Comparison of ENCODE assay signal across 35 cellular contexts in the genomic region with DNA sequence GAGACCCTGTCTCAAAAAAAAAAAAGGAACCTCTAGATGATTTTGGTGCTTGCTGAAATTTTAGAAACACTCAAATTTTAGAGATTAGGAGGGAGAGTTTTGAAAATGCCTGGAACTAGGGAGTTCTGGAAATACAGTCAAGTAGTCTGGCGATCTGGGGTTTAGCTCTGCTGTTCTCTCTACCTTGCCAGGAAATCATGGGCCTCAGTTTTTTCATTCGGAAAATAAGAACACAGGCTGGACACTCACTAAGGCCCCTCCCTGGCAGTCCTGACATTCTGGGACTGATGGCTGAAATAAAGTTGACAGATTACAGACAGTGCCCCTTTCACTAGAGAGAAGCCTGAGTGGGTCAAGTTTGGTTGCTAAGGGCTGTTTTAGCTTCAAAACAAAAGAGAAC. TPM values are rescaled to one million over a fixed set of nuclear protein-coding genes. Genes with fewer than 3 reads are reported as not detected.
"Had no signal": no experiment of that assay in that cellular context is flagged by ENCODE, and none has a peak within 500 bp of the region (broad histone marks: within the 10 kb centered on the region; RNA-seq: fewer than 3 reads in every experiment).

No MANE protein-coding gene starts in this region.

- H3K9me3 ChIP-seq: ascending aorta had no signal

- H3K27ac ChIP-seq: ascending aorta, cardiac muscle cell, VCaP had no signal

- H3K27me3 Mint-ChIP-seq: activated B cell treated with CpG ODN at 0.5 μM for 24 hours; activated CD4-positive, alpha-beta memory T cell treated with anti-CD3 and anti-CD28 coated beads for 36 hours; activated CD4-positive, alpha-beta T cell treated with anti-CD3 and anti-CD28 coated beads, Interleukin-2, amount 10 ng/mL, durations not matched to agents 24 days and 14 days; activated CD8-positive, alpha-beta T cell treated with anti-CD3 and anti-CD28 coated beads for 36 hours; activated naive CD4-positive, alpha-beta T cell treated with anti-CD3 and anti-CD28 coated beads, Interleukin-2, amount 10 ng/mL, durations not matched to agents 7 days and 5 days had no signal

- H3K9me3 Mint-ChIP-seq: activated B cell treated with CpG ODN at 0.5 μM for 24 hours; activated CD4-positive, alpha-beta memory T cell treated with anti-CD3 and anti-CD28 coated beads for 36 hours; activated CD4-positive, alpha-beta T cell treated with anti-CD3 and anti-CD28 coated beads, Interleukin-2, amount 10 ng/mL, durations not matched to agents 24 days and 14 days; activated CD8-positive, alpha-beta T cell treated with anti-CD3 and anti-CD28 coated beads for 36 hours; activated naive CD4-positive, alpha-beta T cell treated with anti-CD3 and anti-CD28 coated beads, Interleukin-2, amount 10 ng/mL, durations not matched to agents 7 days and 5 days; activated naive CD4-positive, alpha-beta T cell treated with anti-CD3 and anti-CD28 coated beads, Interleukin-2, amount 50 U/mL, for 24 hours; activated naive CD8-positive, alpha-beta T cell treated with anti-CD3 and anti-CD28 coated beads, Interleukin-2, amount 10 ng/mL, durations not matched to agents 7 days and 5 days; activated naive CD8-positive, alpha-beta T cell treated with anti-CD3 and anti-CD28 coated beads, Interleukin-2, amount 50 U/mL, for 24 hours; activated T-helper 2 cell treated with anti-CD3 and anti-CD28 coated beads, Interferon-gamma antibody, Interleukin-2, Interleukin-4, amounts not matched to agents 10 μg/mL and 5 μg/mL and 100 μg/mL, durations not matched to agents 14 hours and 24 hours and 36 hours; brain; central memory CD8-positive, alpha-beta T cell; T-helper 1 cell treated with Interleukin-12 subunit alpha and Interleukin-12 subunit beta and Interleukin-4 antibody, amounts not matched to agents 30 μg/mL and 1 μg/mL, for 36 hours; T-helper 2 cell treated with Interferon-gamma antibody and Interleukin-4, amounts not matched to agents 5 μg/mL and 100 μg/mL, for 36 hours had no signal

- DNase-seq: activated B cell treated with CpG ODN at 0.5 μM for 24 hours; activated CD4-positive, alpha-beta memory T cell treated with anti-CD3 and anti-CD28 coated beads for 36 hours; activated CD4-positive, alpha-beta T cell treated with anti-CD3 and anti-CD28 coated beads for 4 hours; activated CD4-positive, alpha-beta T cell treated with anti-CD3 and anti-CD28 coated beads, Interleukin-2, amount 10 ng/mL, durations not matched to agents 24 days and 14 days; activated CD4-positive, alpha-beta T cell treated with anti-CD3 and anti-CD28 coated beads, Interleukin-2, amount 50 U/mL, for 1 hour; activated CD4-positive, alpha-beta T cell treated with anti-CD3 and anti-CD28 coated beads, Interleukin-2, amount 50 U/mL, for 4 hours; activated CD4-positive, CD25-positive, alpha-beta regulatory T cell treated with anti-CD3 and anti-CD28 coated beads, Interleukin-2, amount 50 U/mL, for 72 hours; activated CD8-positive, alpha-beta memory T cell treated with anti-CD3 and anti-CD28 coated beads, Interleukin-2, amount 50 U/mL, for 4 hours; activated CD8-positive, alpha-beta T cell treated with anti-CD3 and anti-CD28 coated beads for 36 hours; activated effector memory CD4-positive, alpha-beta T cell treated with Interleukin-2 at 50 U/mL for 16 hours; activated gamma-delta T cell; activated naive CD4-positive, alpha-beta T cell treated with anti-CD3 and anti-CD28 coated beads, Interleukin-2, amount 10 ng/mL, durations not matched to agents 7 days and 5 days; activated naive CD4-positive, alpha-beta T cell treated with Interleukin-2 at 50 U/mL for 16 hours; activated naive CD8-positive, alpha-beta T cell treated with anti-CD3 and anti-CD28 coated beads, Interleukin-2, amount 10 ng/mL, durations not matched to agents 7 days and 5 days; activated naive CD8-positive, alpha-beta T cell treated with anti-CD3 and anti-CD28 coated beads, Interleukin-2, amount 50 U/mL, for 24 hours; activated T-cell treated with anti-CD3 and anti-CD28 coated beads for 4 hours; activated T-cell treated with anti-CD3 and anti-CD28 coated beads, Interleukin-2, amount 50 U/mL, for 1 hour; activated T-cell treated with anti-CD3 and anti-CD28 coated beads, Interleukin-2, amount 50 U/mL, for 48 hours; amygdala; anterior cingulate cortex; T-helper 1 cell; T-helper 2 cell; T-helper 9 cell had no signal

- H3K27ac Mint-ChIP-seq: activated B cell treated with CpG ODN at 0.5 μM for 24 hours; activated CD4-positive, alpha-beta memory T cell treated with anti-CD3 and anti-CD28 coated beads for 36 hours; activated CD4-positive, alpha-beta T cell treated with anti-CD3 and anti-CD28 coated beads, Interleukin-2, amount 10 ng/mL, durations not matched to agents 24 days and 14 days; activated CD8-positive, alpha-beta T cell treated with anti-CD3 and anti-CD28 coated beads for 36 hours; activated naive CD4-positive, alpha-beta T cell treated with anti-CD3 and anti-CD28 coated beads, Interleukin-2, amount 10 ng/mL, durations not matched to agents 7 days and 5 days; activated naive CD4-positive, alpha-beta T cell treated with anti-CD3 and anti-CD28 coated beads, Interleukin-2, amount 50 U/mL, for 24 hours; activated naive CD8-positive, alpha-beta T cell; activated naive CD8-positive, alpha-beta T cell treated with anti-CD3 and anti-CD28 coated beads, Interleukin-2, amount 10 ng/mL, durations not matched to agents 7 days and 5 days; activated naive CD8-positive, alpha-beta T cell treated with anti-CD3 and anti-CD28 coated beads, Interleukin-2, amount 50 U/mL, for 24 hours; activated T-helper 2 cell treated with anti-CD3 and anti-CD28 coated beads, Interferon-gamma antibody, Interleukin-2, Interleukin-4, amounts not matched to agents 10 μg/mL and 5 μg/mL and 100 μg/mL, durations not matched to agents 14 hours and 24 hours and 36 hours; T-helper 1 cell treated with Interleukin-12 subunit alpha and Interleukin-12 subunit beta and Interleukin-4 antibody, amounts not matched to agents 30 μg/mL and 1 μg/mL, for 36 hours; T-helper 2 cell treated with Interferon-gamma antibody and Interleukin-4, amounts not matched to agents 5 μg/mL and 100 μg/mL, for 36 hours had no signal

- H3K36me3 Mint-ChIP-seq: activated CD4-positive, alpha-beta memory T cell treated with anti-CD3 and anti-CD28 coated beads for 36 hours; activated naive CD4-positive, alpha-beta T cell treated with anti-CD3 and anti-CD28 coated beads, Interleukin-2, amount 10 ng/mL, durations not matched to agents 7 days and 5 days; activated naive CD4-positive, alpha-beta T cell treated with anti-CD3 and anti-CD28 coated beads, Interleukin-2, amount 50 U/mL, for 24 hours; activated naive CD8-positive, alpha-beta T cell; activated naive CD8-positive, alpha-beta T cell treated with anti-CD3 and anti-CD28 coated beads, Interleukin-2, amount 10 ng/mL, durations not matched to agents 7 days and 5 days; brain had no signal

- H3K4me1 Mint-ChIP-seq: activated B cell treated with CpG ODN at 0.5 μM for 24 hours; activated CD4-positive, alpha-beta T cell treated with anti-CD3 and anti-CD28 coated beads, Interleukin-2, amount 10 ng/mL, durations not matched to agents 24 days and 14 days; activated naive CD4-positive, alpha-beta T cell treated with anti-CD3 and anti-CD28 coated beads, Interleukin-2, amount 10 ng/mL, durations not matched to agents 7 days and 5 days; activated naive CD4-positive, alpha-beta T cell treated with anti-CD3 and anti-CD28 coated beads, Interleukin-2, amount 50 U/mL, for 24 hours; activated naive CD8-positive, alpha-beta T cell treated with anti-CD3 and anti-CD28 coated beads, Interleukin-2, amount 10 ng/mL, durations not matched to agents 7 days and 5 days; activated naive CD8-positive, alpha-beta T cell treated with anti-CD3 and anti-CD28 coated beads, Interleukin-2, amount 50 U/mL, for 24 hours; central memory CD8-positive, alpha-beta T cell had no signal

- H3K36me3 ChIP-seq: ascending aorta, cardiac muscle cell had no signal

- H3K27me3 ChIP-seq: ascending aorta, cardiac muscle cell had no signal

- ATAC-seq: activated CD8-positive, alpha-beta T cell treated with anti-CD3 and anti-CD28 coated beads for 36 hours; activated naive CD8-positive, alpha-beta T cell treated with anti-CD3 and anti-CD28 coated beads, Interleukin-2, amount 50 U/mL, for 24 hours had no signal

- H3K4me3 ChIP-seq: ascending aorta, cardiac muscle cell had no signal

- H3K4me3 Mint-ChIP-seq: activated B cell treated with CpG ODN at 0.5 μM for 24 hours; activated CD4-positive, alpha-beta memory T cell treated with anti-CD3 and anti-CD28 coated beads for 36 hours; activated CD4-positive, alpha-beta T cell treated with anti-CD3 and anti-CD28 coated beads, Interleukin-2, amount 10 ng/mL, durations not matched to agents 24 days and 14 days; activated CD8-positive, alpha-beta T cell treated with anti-CD3 and anti-CD28 coated beads for 36 hours; activated naive CD4-positive, alpha-beta T cell treated with anti-CD3 and anti-CD28 coated beads, Interleukin-2, amount 10 ng/mL, durations not matched to agents 7 days and 5 days; activated naive CD4-positive, alpha-beta T cell treated with anti-CD3 and anti-CD28 coated beads, Interleukin-2, amount 50 U/mL, for 24 hours; activated naive CD8-positive, alpha-beta T cell; activated naive CD8-positive, alpha-beta T cell treated with anti-CD3 and anti-CD28 coated beads, Interleukin-2, amount 10 ng/mL, durations not matched to agents 7 days and 5 days; activated naive CD8-positive, alpha-beta T cell treated with anti-CD3 and anti-CD28 coated beads, Interleukin-2, amount 50 U/mL, for 24 hours; brain; central memory CD8-positive, alpha-beta T cell; T-helper 1 cell treated with Interleukin-12 subunit alpha and Interleukin-12 subunit beta and Interleukin-4 antibody, amounts not matched to agents 30 μg/mL and 1 μg/mL, for 36 hours; T-helper 2 cell treated with Interferon-gamma antibody and Interleukin-4, amounts not matched to agents 5 μg/mL and 100 μg/mL, for 36 hours had no signal

- H3K4me1 ChIP-seq: ascending aorta had no signal

RNA-seq across cellular contexts. Expression of gene CALN1, which starts 24.9 kb away (rescaled TPM):
- total RNA-seq: activated B cell treated with CpG ODN at 0.5 μM for 24 hours; activated CD4-positive, alpha-beta memory T cell treated with anti-CD3 and anti-CD28 coated beads for 36 hours; activated CD4-positive, alpha-beta T cell treated with anti-CD3 and anti-CD28 coated beads, Interleukin-2, amount 10 ng/mL, durations not matched to agents 24 days and 14 days; activated CD8-positive, alpha-beta memory T cell treated with anti-CD3 and anti-CD28 coated beads for 36 hours; activated naive CD8-positive, alpha-beta T cell treated with anti-CD3 and anti-CD28 coated beads, Interleukin-2, amount 10 ng/mL, durations not matched to agents 7 days and 5 days; activated T-helper 2 cell treated with anti-CD3 and anti-CD28 coated beads, Interferon-gamma antibody, Interleukin-2, Interleukin-4, amounts not matched to agents 10 μg/mL and 5 μg/mL and 100 μg/mL, durations not matched to agents 14 hours and 24 hours and 36 hours; bronchial epithelial cell had no signal
